Comparison of ENCODE assay signal across 1 cellular context in genomic region chr1:84121360-84121759, GRCh38.
TF ChIP-seq lines count a peak whose summit lies in the region.

No MANE protein-coding gene starts in this region.

TF ChIP-seq in HepG2, 621 proteins besides CTCF, POLR2A, EP300 and RAD21 (continued from another document):
- TF ChIP-seq ZNF512B (CRISPR knock-in tag; IDR thresholded peaks at IDR 0.05; ENCODE audit: borderline replicate concordance): no peak
- TF ChIP-seq FOXA3 (CRISPR knock-in tag; IDR thresholded peaks at IDR 0.05): no peak
- TF ChIP-seq ZNF788 (CRISPR knock-in tag; IDR thresholded peaks at IDR 0.05; ENCODE audit: borderline replicate concordance): no peak
- no peak for TF ChIP-seq KLF6 (CRISPR knock-in tag; IDR thresholded peaks at IDR 0.05)
- TF ChIP-seq ZNF383 (CRISPR knock-in tag; IDR thresholded peaks at IDR 0.05; ENCODE audit: borderline replicate concordance): no peak
